ENCODE assay signal across 8 cellular contexts in genomic region chr22:41092023-41092817, GRCh38. TPM values are rescaled to one million over a fixed set of nuclear protein-coding genes. Genes with fewer than 3 reads are reported as not detected.
A peak's percentile ranks its signal among the peaks of the same experiment; 100 is the strongest.
DNase-seq lines count a peak whose midpoint lies in the region; TF ChIP-seq lines count a peak whose summit lies in the region.

Gene EP300 (plus strand): TSS chr22:41092592. CDS start chr22:41093005, 413 bp downstream.

- peak within 1 kb of the TSS; percentile 95 for H3K4me3 Mint-ChIP-seq in HFFc6

- peaks cover 4 to 11% of the 10 kb centered on the region in 2 donors for H3K4me1 ChIP-seq in breast epithelium

- H3K9me3 Mint-ChIP-seq in HFFc6: no peaks in the 10 kb centered on the region

- H3K4me3 ChIP-seq in WERI-Rb-1 (ENCODE audit: low read depth, low read length): peak within 1 kb of the TSS; percentile 62
- H3K4me3 ChIP-seq in breast epithelium: peak within 1 kb of the TSS; percentile 82 to 99 (median 94)

- peak; percentile 68 for DNase-seq in DMS53 (lab: John Stamatoyannopoulos, UW)
- DNase-seq in DMS53 treated with DMSO at 0.1 percent for 48 hours (lab: John Stamatoyannopoulos, UW; ENCODE audit: unreplicated experiment): no peak
- DNase-seq in HFFc6: peak; percentile 61
- peak; percentile 40 for DNase-seq in NCI-H1092 treated with DMSO at 0.1 percent for 48 hours (lab: John Stamatoyannopoulos, UW)
- peak; percentile 87 for DNase-seq in WERI-Rb-1
- DNase-seq in breast epithelium (ENCODE audit: low spot score in 2 of 2): peak; percentile 87 to 90
- DNase-seq in iPS-NIHi7 (ENCODE audit: extremely low spot score): peak; percentile 70
- DNase-seq in smooth muscle cell of the brain vasculature (ENCODE audit: low read depth, low spot score): peak; percentile 54

- intact Hi-C loops in breast epithelium (cut with DNase I; ENCODE audit: low total_unique reads): loop anchor here (10.0 kb wide), 1 partner anchor 137 kb away; the partner anchor contains the start of gene RBX1

- no peaks in the 10 kb centered on the region for H3K9me3 ChIP-seq in WERI-Rb-1 (ENCODE audit: severe bottlenecking)
- H3K9me3 ChIP-seq in breast epithelium: no peaks in the 10 kb centered on the region

- peaks cover 20% of the 10 kb centered on the region for H3K36me3 ChIP-seq in WERI-Rb-1
- H3K36me3 ChIP-seq in breast epithelium: no peaks in the 10 kb centered on the region

- H3K27ac ChIP-seq in WERI-Rb-1: peak within 1 kb of the TSS; percentile 100
- peak within 1 kb of the TSS; percentile 100 for H3K27ac ChIP-seq in breast epithelium

- peak within 1 kb of the TSS; percentile 98 for H3K27ac Mint-ChIP-seq in HFFc6

- H3K4me1 Mint-ChIP-seq in HFFc6 (ENCODE audit: low read depth): peaks cover 40% of the 10 kb centered on the region

- no peaks in the 10 kb centered on the region; the same call in 1 of the 2 replicates for H3K27me3 Mint-ChIP-seq in HFFc6 (ENCODE audit: insufficient read depth)

- peaks cover 20% of the 10 kb centered on the region for H3K36me3 Mint-ChIP-seq in HFFc6 (ENCODE audit: low read depth)

- TF ChIP-seq CTCF in HFFc6 (IDR thresholded peaks at IDR 0.05): peak; percentile 65
- TF ChIP-seq CTCF in WERI-Rb-1 (IDR thresholded peaks at IDR 0.05; ENCODE audit: low read depth, low read length): peak; percentile 34; the same call in 1 of the 2 replicates
- TF ChIP-seq CTCF in breast epithelium (IDR thresholded peaks at IDR 0.05): peak; percentile 35 to 52 (median 41)

- no peaks in the 10 kb centered on the region for H3K27me3 ChIP-seq in WERI-Rb-1 (ENCODE audit: insufficient read depth, low read depth, severe bottlenecking)
- no peaks in the 10 kb centered on the region for H3K27me3 ChIP-seq in breast epithelium

- peak; percentile 67 for TF ChIP-seq POLR2A in breast epithelium (IDR thresholded peaks at IDR 0.05)

RNA-seq across cellular contexts. Expression of gene EP300, which starts in this region (rescaled TPM):
- total RNA-seq in HFFc6 (2021; fragmentation: NEBNext Ultra II Directional; extraction: Animal tissue kit (Norgen Biotek cat#: 25700)): 10 to 100 TPM; 28.4 to 41.1 (median 33.1) TPM
- total RNA-seq in breast epithelium: 100 to 1,000 TPM in 1 of 3 donors, 10 to 100 TPM in 2; 50.5 to 118 (median 56.2) TPM
